16 cellular contexts compared by ENCODE assay signal in genomic region chr7:32150589-32150988, GRCh38.
A peak's percentile ranks its signal among the peaks of the same experiment; 100 is the strongest.
DNase-seq lines count a peak whose midpoint lies in the region; ATAC-seq and TF ChIP-seq lines count a peak whose summit lies in the region.
"Had no signal": no experiment of that assay in that cellular context is flagged by ENCODE, and none has a peak within 500 bp of the region (broad histone marks: within the 10 kb centered on the region; RNA-seq: fewer than 3 reads in every experiment).

No MANE protein-coding gene starts in this region.

- no peak overlapping the region for H4K91ac ChIP-seq in IMR-90 (ENCODE audit: insufficient read depth, low read depth, low read length)

- 67 to 80% methylated on average over 2 of the region's 2 CpGs for WGBS in heart right ventricle, 2 donors
- WGBS in IMR-90 (ENCODE audit: extremely low coverage in 2 of 2, insufficient read length in 1 of 2), 2 experiments: no CpG with 5 or more reads among the region's 2 CpGs

- peak overlapping the region in 8 of 10 donors; percentile 42 to 87 (median 60) for H3K27ac ChIP-seq in heart right ventricle
- no peak overlapping the region for H3K27ac ChIP-seq in IMR-90 (ENCODE audit: insufficient read depth, low read length)
- no peak overlapping the region for H3K27ac ChIP-seq in PC-9
- H3K27ac ChIP-seq: BLaER1 treated with 17β-estradiol and CSF1 and Interleukin-3, amounts not matched to agents 10 nM and 100 nM had no signal

- no peaks in the 10 kb centered on the region for H3K27me3 ChIP-seq in heart right ventricle
- H3K27me3 ChIP-seq in H7 (ENCODE audit: control insufficient read depth, insufficient read depth, low read length): peaks cover 1% of the 10 kb centered on the region; the same call in 1 of the 2 replicates
- no peaks in the 10 kb centered on the region for H3K27me3 ChIP-seq in IMR-90 (ENCODE audit: control insufficient read depth, insufficient read depth, low read length)
- H3K27me3 ChIP-seq in PC-9 (ENCODE audit: insufficient read depth, low read depth): no peaks in the 10 kb centered on the region
- H3K27me3 ChIP-seq: BLaER1 treated with 17β-estradiol and CSF1 and Interleukin-3, amounts not matched to agents 10 nM and 100 nM had no signal

- H3F3A ChIP-seq in PC-9 (ENCODE audit: insufficient read depth, low read depth): no peaks in the 10 kb centered on the region

- H3K9me3 Mint-ChIP-seq in WTC11: peaks cover 15% of the 10 kb centered on the region
- H3K9me3 Mint-ChIP-seq: CD8-positive, alpha-beta T cell had no signal

- BruUV-seq in IMR-90 (replicated peaks; lab: Mats Ljungman, UMichigan) (no TSS peak), PC-9 (replicated peaks; lab: Mats Ljungman, UMichigan) (no TSS peak)

- DNase-seq in heart right ventricle: no peak
- no peak for DNase-seq in cardiac septum (ENCODE audit: low spot score)
- DNase-seq in H7: peak; percentile 7
- DNase-seq in IMR-90: no peak
- no peak for DNase-seq in WTC11 (ENCODE audit: low spot score)
- DNase-seq in PC-9: no peak
- no peak for DNase-seq in GM13977 (ENCODE audit: low spot score)
- DNase-seq in activated CD4-positive, alpha-beta T cell treated with anti-CD3 and anti-CD28 coated beads, Interleukin-2, amount 50 U/mL, for 1 hour: no peak
- DNase-seq: Calu3; CD8-positive, alpha-beta T cell; DMS79 treated with DMSO at 0.1 percent for 48 hours; HCEC 1CT had no signal

- H2AK5ac ChIP-seq in IMR-90 (ENCODE audit: low read depth, low read length): no peak overlapping the region

- TF ChIP-seq POLR2A in IMR-90 (IDR thresholded peaks at IDR 0.05; ENCODE audit: low read depth, low read length): no peak

- no peaks in the 10 kb centered on the region for H3K36me3 ChIP-seq in heart right ventricle
- no peaks in the 10 kb centered on the region for H3K36me3 ChIP-seq in H7 (replicated peaks; ENCODE audit: control insufficient read depth, insufficient read depth, low read length)
- no peaks in the 10 kb centered on the region for H3K36me3 ChIP-seq in IMR-90 (ENCODE audit: control insufficient read depth, insufficient read depth, low read length)
- H3K36me3 ChIP-seq in PC-9 (ENCODE audit: low read depth): no peaks in the 10 kb centered on the region
- H3K36me3 ChIP-seq: BLaER1 treated with 17β-estradiol and CSF1 and Interleukin-3, amounts not matched to agents 10 nM and 100 nM had no signal

- peaks cover 9% of the 10 kb centered on the region; the same call in 1 of the 2 replicates for H3K36me3 Mint-ChIP-seq in WTC11
- H3K36me3 Mint-ChIP-seq: CD8-positive, alpha-beta T cell; IgD-negative memory B cell had no signal

- dilution Hi-C loops in IMR-90 (cut with HindIII; ENCODE audit: low sequenced_read_pairs, unreplicated experiment): no loop called here

- ATAC-seq in heart right ventricle: no peak
- ATAC-seq in IMR-90 (ENCODE audit: low read depth): no peak
- peak; percentile 95 for ATAC-seq in WTC11
- ATAC-seq: CD8-positive, alpha-beta T cell; GM12878 had no signal

- H3K27me3 Mint-ChIP-seq in WTC11 (ENCODE audit: low read depth): peaks cover 60% of the 10 kb centered on the region
- H3K27me3 Mint-ChIP-seq: B cell, IgD-negative memory B cell had no signal

- in situ Hi-C loops in IMR-90 (cut with MboI; ENCODE audit: low sequenced_read_pairs): no loop called here
- in situ Hi-C loops in GM13977 (cut with MboI; ENCODE audit: low pct_unique_long_range_greater_than_20kb, low sequenced_read_pairs, unreplicated experiment): no loop called here

- no peak overlapping the region for H3K9ac ChIP-seq in IMR-90 (ENCODE audit: low read depth, low read length)
- H3K9ac ChIP-seq: BLaER1 treated with 17β-estradiol and CSF1 and Interleukin-3, amounts not matched to agents 10 nM and 100 nM had no signal

- H3K14ac ChIP-seq in IMR-90 (replicated peaks; ENCODE audit: low read depth, low read length): no peak overlapping the region

- H4K5ac ChIP-seq in IMR-90 (ENCODE audit: low read depth, low read length): no peak overlapping the region

- H2BK20ac ChIP-seq in IMR-90 (ENCODE audit: low read depth, low read length): 0 out of 2 replicates have a peak overlapping the region, but pooled peaks have one; percentile 37

- H3K79me2 ChIP-seq in PC-9 (ENCODE audit: low read depth): no peaks in the 10 kb centered on the region

- no peak overlapping the region for H3K56ac ChIP-seq in IMR-90 (ENCODE audit: extremely low read depth, insufficient read depth, low read length)

- H3K23ac ChIP-seq in IMR-90 (ENCODE audit: low read depth, low read length): no peak overlapping the region

- no peaks in the 10 kb centered on the region for H3K79me1 ChIP-seq in IMR-90 (ENCODE audit: low read depth in 1 of 2, low read length in 2 of 2)

- peaks cover 0 to 70% (median 37%) of the 10 kb centered on the region in 9 donors for H3K4me1 ChIP-seq in heart right ventricle
- H3K4me1 ChIP-seq in IMR-90 (ENCODE audit: control insufficient read depth, insufficient read depth, low read length): peaks cover 2% of the 10 kb centered on the region; the same call in 1 of the 2 replicates
- H3K4me1 ChIP-seq in PC-9 (replicated peaks; ENCODE audit: insufficient read depth): no peaks in the 10 kb centered on the region
- H3K4me1 ChIP-seq: BLaER1 treated with 17β-estradiol and CSF1 and Interleukin-3, amounts not matched to agents 10 nM and 100 nM had no signal

- TF ChIP-seq RAD21 in IMR-90 (IDR thresholded peaks at IDR 0.05; ENCODE audit: low read length): no peak

- peaks cover 0 to 8% (median 0%) of the 10 kb centered on the region in 11 donors for H3K9me3 ChIP-seq in heart right ventricle
- peaks cover 3% of the 10 kb centered on the region; the same call in 1 of the 2 replicates for H3K9me3 ChIP-seq in IMR-90 (ENCODE audit: control insufficient read depth, insufficient read depth, low read length)
- no peaks in the 10 kb centered on the region for H3K9me3 ChIP-seq in PC-9 (ENCODE audit: insufficient read depth, low read depth)

- no peak for TF ChIP-seq CTCF in heart right ventricle (IDR thresholded peaks at IDR 0.05)
- TF ChIP-seq CTCF in IMR-90 (conservative IDR thresholded peaks at IDR 0.05; ENCODE audit: low read depth, low read length): no peak
- TF ChIP-seq CTCF in WTC11 (IDR thresholded peaks at IDR 0.05): no peak
- TF ChIP-seq CTCF in PC-9 (conservative IDR thresholded peaks at IDR 0.05): no peak
- TF ChIP-seq CTCF in GM13977 (IDR thresholded peaks at IDR 0.05; ENCODE audit: extremely low read depth, insufficient read depth, missing control alignments): no peak

- H3K4me3 Mint-ChIP-seq in WTC11: no peak overlapping the region
- H3K4me3 Mint-ChIP-seq: B cell; CD8-positive, alpha-beta T cell; IgD-negative memory B cell had no signal

- H2AFZ ChIP-seq in IMR-90 (replicated peaks; ENCODE audit: low read length, poor library complexity) (no peak overlapping the region), PC-9 (no peak overlapping the region)

- no peak overlapping the region for H3K4ac ChIP-seq in IMR-90 (ENCODE audit: low read depth, low read length)

- H4K8ac ChIP-seq in IMR-90 (ENCODE audit: low read depth in 2 of 2, low read length in 2 of 2): no peak overlapping the region

- no peak overlapping the region for H2BK15ac ChIP-seq in IMR-90 (ENCODE audit: low read depth, low read length)

- no peaks in the 10 kb centered on the region for H3K9me2 ChIP-seq in PC-9 (ENCODE audit: insufficient read depth)

- H3K4me2 ChIP-seq in IMR-90 (ENCODE audit: low read depth, low read length) (no peak overlapping the region), PC-9 (no peak overlapping the region)
- H3K4me2 ChIP-seq: BLaER1 treated with 17β-estradiol and CSF1 and Interleukin-3, amounts not matched to agents 10 nM and 100 nM had no signal

- no peaks in the 10 kb centered on the region for H4K20me1 ChIP-seq in IMR-90 (ENCODE audit: insufficient read depth, low read length)
- no peaks in the 10 kb centered on the region for H4K20me1 ChIP-seq in PC-9 (ENCODE audit: insufficient read depth)
- H4K20me1 ChIP-seq: BLaER1 treated with 17β-estradiol and CSF1 and Interleukin-3, amounts not matched to agents 10 nM and 100 nM had no signal

- H3K27ac Mint-ChIP-seq in WTC11: no peak overlapping the region
- H3K27ac Mint-ChIP-seq: B cell; CD8-positive, alpha-beta T cell; IgD-negative memory B cell had no signal

- peaks cover 6% of the 10 kb centered on the region; the same call in 1 of the 2 replicates for H3K9me1 ChIP-seq in IMR-90 (ENCODE audit: insufficient read depth, low read length)

- H2BK5ac ChIP-seq in IMR-90 (ENCODE audit: low read depth, low read length, poor library complexity, severe bottlenecking): no peak overlapping the region

- intact Hi-C loops in heart right ventricle (cut with DNase I): loop anchor here in 7 of 10 donors (2.0 to 10.0 kb wide), 7 partner anchors 46 to 266 kb away; partner anchors contain the start of gene PDE1C (in 3 of the 7)
- intact Hi-C loops in cardiac septum (cut with DNase I): loop anchor here (5.0 kb wide), 1 partner anchor 58 kb away; no protein-coding TSS in a partner anchor
- intact Hi-C loops in IMR-90 (cut with micrococcal nuclease): no loop called here
- intact Hi-C loops in PC-9 (cut with micrococcal nuclease; ENCODE audit: unreplicated experiment): no loop called here

- no peak overlapping the region; the same call in 1 of the 2 replicates for H3K18ac ChIP-seq in IMR-90 (ENCODE audit: low read depth, low read length)

- H2BK120ac ChIP-seq in IMR-90 (ENCODE audit: low read depth, low read length): no peak overlapping the region

- CTCF ChIA-PET in IMR-90 (lab: Yijun Ruan, JAX) (no interaction called here), WTC11 (lab: Charles Lee) (interaction anchor here (1.2 to 1.5 kb wide), 4 partner anchors 10 to 388 kb away, joined by 3 to 5 read pairs (median 3); no protein-coding TSS in a partner anchor), PC-9 (lab: Charles Lee) (no interaction called here)

- POLR2A ChIA-PET in IMR-90 (lab: Charles Lee; ENCODE audit: unreplicated experiment): no interaction called here
- POLR2A ChIA-PET in WTC11 (lab: Charles Lee): no interaction called here
- POLR2A ChIA-PET in PC-9 (lab: Charles Lee; ENCODE audit: unreplicated experiment): no interaction called here

- H2AK9ac ChIP-seq in IMR-90 (replicated peaks; ENCODE audit: low read depth, low read length, poor library complexity): no peak overlapping the region

- H3K4me1 Mint-ChIP-seq in WTC11: peaks cover 28% of the 10 kb centered on the region
- H3K4me1 Mint-ChIP-seq: B cell, IgD-negative memory B cell had no signal

- H3K4me3 ChIP-seq in heart right ventricle (no peak overlapping the region), H7 (ENCODE audit: insufficient read depth, low read depth, low read length) (no peak overlapping the region), IMR-90 (ENCODE audit: insufficient read depth, low read depth, low read length) (no peak overlapping the region), PC-9 (no peak overlapping the region)
- H3K4me3 ChIP-seq: BLaER1 treated with 17β-estradiol and CSF1 and Interleukin-3, amounts not matched to agents 10 nM and 100 nM; GM12878 had no signal

TF ChIP-seq in IMR-90, 13 proteins besides CTCF, POLR2A, EP300 and RAD21 (continues in another document):
- no peak for TF ChIP-seq MAFK (IDR thresholded peaks at IDR 0.05; ENCODE audit: low read depth, low read length)
- TF ChIP-seq RCOR1 (IDR thresholded peaks at IDR 0.05; ENCODE audit: insufficient replicate concordance, low read length): no peak
- no peak for TF ChIP-seq FOS (IDR thresholded peaks at IDR 0.05; ENCODE audit: low read depth, low read length)

TF ChIP-seq in WTC11, 78 proteins besides CTCF, POLR2A, EP300 and RAD21 (continues in another document):
- peak; percentile 53; the same call in 1 of the 2 replicates for TF ChIP-seq ZNF423 (CRISPR knock-in tag; IDR thresholded peaks at IDR 0.05)

Comparison
In these comparisons a context has a peak if more than half of its experiments do, and no peak if none do; other contexts are left out.
1. H3K27ac ChIP-seq: peak in heart right ventricle (8 of 10); none in IMR-90 (single experiment) and PC-9 (single experiment).
2. intact Hi-C loops: an anchor here in heart right ventricle (2.0 to 10.0 kb wide) and cardiac septum (5.0 kb wide); none called in IMR-90 and PC-9.